In the genomic region with DNA sequence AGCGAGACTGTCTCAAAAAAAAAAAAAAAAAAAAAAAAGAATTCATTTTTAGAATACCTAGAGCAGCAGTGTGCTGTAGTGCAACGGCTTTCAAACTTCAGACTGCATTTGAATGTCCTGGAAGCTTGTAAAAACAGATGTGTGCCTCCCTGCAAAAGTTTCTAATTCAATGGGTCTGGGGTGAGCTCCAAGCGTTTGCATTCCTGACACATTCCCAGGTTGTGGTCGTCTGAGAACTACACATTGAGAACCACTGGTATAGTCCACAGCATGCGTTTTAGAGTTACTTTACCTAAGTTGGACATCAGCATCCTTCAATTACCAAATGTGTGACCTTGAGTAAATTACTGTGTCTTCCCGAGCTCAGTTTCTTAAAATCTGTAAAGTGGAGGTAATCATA, we compare ENCODE assay signal across 27 cellular contexts.
"Had no signal": no experiment of that assay in that cellular context is flagged by ENCODE, and none has a peak within 500 bp of the region (broad histone marks: within the 10 kb centered on the region; RNA-seq: fewer than 3 reads in every experiment).

No MANE protein-coding gene starts in this region.

- H3K27me3 ChIP-seq: heart right ventricle, left lung, ovary, right atrium auricular region, right lobe of liver, suprapubic skin, tibial artery had no signal

- H3K4me2 ChIP-seq: hepatocyte, smooth muscle cell had no signal

- H3K36me3 ChIP-seq: heart right ventricle, left lung, lower lobe of right lung, ovary, right atrium auricular region, right lobe of liver, suprapubic skin, thoracic aorta, tibial artery, upper lobe of right lung had no signal

- ATAC-seq: heart right ventricle; left colon; left lung; lower lobe of right lung; natural killer cell; right lobe of liver; stimulated activated effector memory CD8-positive, alpha-beta T cell treated with anti-CD3 and anti-CD28 coated beads, Interleukin-12 subunit alpha, Interleukin-12 subunit beta, amount 100 ng/mL, for 72 hours; upper lobe of right lung had no signal

- H3K4me3 Mint-ChIP-seq: mesothelial cell of epicardium; naive B cell; natural killer cell; nephron progenitor cell; stimulated activated effector memory CD8-positive, alpha-beta T cell treated with anti-CD3 and anti-CD28 coated beads, Interleukin-12 subunit alpha, Interleukin-12 subunit beta, amount 100 ng/mL, for 72 hours; stimulated activated naive CD8-positive, alpha-beta T cell treated with anti-CD3 and anti-CD28 coated beads, Interleukin-15, Interleukin-2, amounts not matched to agents 100 ng/mL and 50 ng/mL, for 24 hours had no signal

- H3K79me2 ChIP-seq: hepatocyte had no signal

- H3K36me3 Mint-ChIP-seq: mesothelial cell of epicardium; naive B cell; natural killer cell; stimulated activated effector memory CD8-positive, alpha-beta T cell treated with anti-CD3 and anti-CD28 coated beads, Interleukin-12 subunit alpha, Interleukin-12 subunit beta, amount 100 ng/mL, for 72 hours had no signal

- H3K27me3 Mint-ChIP-seq: stimulated activated naive CD8-positive, alpha-beta T cell treated with anti-CD3 and anti-CD28 coated beads, Interleukin-15, Interleukin-2, amounts not matched to agents 100 ng/mL and 50 ng/mL, for 24 hours had no signal

- H3K9me3 Mint-ChIP-seq: mesothelial cell of epicardium; naive B cell; nephron progenitor cell; stimulated activated naive CD8-positive, alpha-beta T cell treated with anti-CD3 and anti-CD28 coated beads, Interleukin-15, Interleukin-2, amounts not matched to agents 100 ng/mL and 50 ng/mL, for 24 hours had no signal

- H2AFZ ChIP-seq: hepatocyte had no signal

- H3K27ac ChIP-seq: heart right ventricle, hepatocyte, left lung, lower lobe of right lung, ovary, right atrium auricular region, right lobe of liver, suprapubic skin, thoracic aorta, tibial artery, upper lobe of right lung had no signal

- DNase-seq: heart right ventricle; kidney; left colon; left lung; lower lobe of right lung; mammary epithelial cell; mesenchymal stem cell; naive B cell; natural killer cell; nephron progenitor cell; ovary; right lobe of liver; stimulated activated CD4-positive, alpha-beta T cell treated with anti-CD3 and anti-CD28 coated beads, Interleukin-2, amount 100 ng/mL, for 24 hours; stimulated activated CD4-positive, alpha-beta T cell treated with anti-CD3 and anti-CD28 coated beads, Interleukin-4, amount 100 ng/mL, for 24 hours; stimulated activated naive CD4-positive, alpha-beta T cell; tibial artery; trophoblast cell; upper lobe of right lung had no signal

- H3K4me1 Mint-ChIP-seq: mesothelial cell of epicardium; naive B cell; natural killer cell; nephron progenitor cell; stimulated activated effector memory CD8-positive, alpha-beta T cell treated with anti-CD3 and anti-CD28 coated beads, Interleukin-12 subunit alpha, Interleukin-12 subunit beta, amount 100 ng/mL, for 72 hours had no signal

- H3K27ac Mint-ChIP-seq: mesothelial cell of epicardium; naive B cell; natural killer cell; nephron progenitor cell; progenitor cell of endocrine pancreas; stimulated activated effector memory CD8-positive, alpha-beta T cell treated with anti-CD3 and anti-CD28 coated beads, Interleukin-12 subunit alpha, Interleukin-12 subunit beta, amount 100 ng/mL, for 72 hours; stimulated activated naive CD8-positive, alpha-beta T cell treated with anti-CD3 and anti-CD28 coated beads, Interleukin-15, Interleukin-2, amounts not matched to agents 100 ng/mL and 50 ng/mL, for 24 hours had no signal

- H3K4me1 ChIP-seq: heart right ventricle, left lung, lower lobe of right lung, right atrium auricular region, right lobe of liver, suprapubic skin, tibial artery, upper lobe of right lung had no signal

- H3K4me3 ChIP-seq: heart right ventricle, hepatocyte, left lung, lower lobe of right lung, ovary, right atrium auricular region, right lobe of liver, smooth muscle cell, suprapubic skin, thoracic aorta, tibial artery, upper lobe of right lung had no signal

- H3K9me3 ChIP-seq: heart right ventricle, left lung, lower lobe of right lung, ovary, right atrium auricular region, right lobe of liver, suprapubic skin, thoracic aorta, tibial artery, upper lobe of right lung had no signal
